ENCODE assay signal across 27 cellular contexts in genomic region chr7:119123326-119123725, GRCh38.
"Had no signal": no experiment of that assay in that cellular context is flagged by ENCODE, and none has a peak within 500 bp of the region (broad histone marks: within the 10 kb centered on the region; RNA-seq: fewer than 3 reads in every experiment).

No MANE protein-coding gene starts in this region.

- H3K4me1 ChIP-seq: stomach, suprapubic skin, testis, thyroid gland, tibial artery, tibial nerve, transverse colon, upper lobe of left lung, upper lobe of right lung, uterus, vagina had no signal

- H3K4me3 ChIP-seq: stomach, suprapubic skin, testis, thoracic aorta, thyroid gland, tibial artery, tibial nerve, transverse colon, upper lobe of left lung, upper lobe of right lung, uterus, vagina had no signal

- FAIRE-seq: urothelium cell line had no signal

- DNase-seq: stimulated activated CD4-positive, alpha-beta T cell treated with anti-CD3 and anti-CD28 coated beads, Interleukin-2, amount 100 ng/mL, for 48 hours; stimulated activated CD4-positive, alpha-beta T cell treated with anti-CD3 and anti-CD28 coated beads, Interleukin-4, amount 100 ng/mL, for 1 hour; stimulated activated CD4-positive, alpha-beta T cell treated with anti-CD3 and anti-CD28 coated beads, Interleukin-4, amount 100 ng/mL, for 24 hours; stimulated activated CD4-positive, alpha-beta T cell treated with anti-CD3 and anti-CD28 coated beads, Interleukin-4, amount 100 ng/mL, for 4 hours; stimulated activated CD8-positive, alpha-beta memory T cell treated with anti-CD3 and anti-CD28 coated beads, Interleukin-4, amount 100 ng/mL, for 48 hours; stimulated activated naive B cell treated with anti-CD40 and anti-IgM and Interleukin-4, amounts not matched to agents 10 μg/mL and 1 μg/mL and 100 μg/mL, for 72 hours; stimulated activated naive CD4-positive, alpha-beta T cell; stimulated activated naive CD4-positive, alpha-beta T cell treated with Interleukin-2 at 50 U/mL for 16 hours; stimulated activated naive CD8-positive, alpha-beta T cell treated with anti-CD3 and anti-CD28 coated beads, Interleukin-15, amount 100 ng/mL, for 72 hours; stimulated activated naive CD8-positive, alpha-beta T cell treated with anti-CD3 and anti-CD28 coated beads, Interleukin-15, Interleukin-2, amounts not matched to agents 100 U/mL and 50 U/mL, for 24 hours; stomach; substantia nigra; testis; thyroid gland; tibial artery; transverse colon; trophoblast cell; upper lobe of left lung; upper lobe of right lung; uterus had no signal

- H3K9me3 ChIP-seq: stomach, suprapubic skin, testis, thoracic aorta, thyroid gland, tibial artery, tibial nerve, transverse colon, upper lobe of left lung, upper lobe of right lung, uterus, vagina had no signal

- ATAC-seq: stimulated activated effector memory CD8-positive, alpha-beta T cell treated with anti-CD3 and anti-CD28 coated beads, Interleukin-12 subunit alpha, Interleukin-12 subunit beta, amount 100 ng/mL, for 72 hours; stimulated activated memory B cell treated with anti-CD40 and anti-IgM and Interleukin-4, amounts not matched to agents 10 μg/mL and 1 μg/mL and 100 μg/mL, for 72 hours; stimulated activated naive B cell treated with anti-CD40 and anti-IgM and Interleukin-4, amounts not matched to agents 10 μg/mL and 1 μg/mL and 100 μg/mL, for 72 hours; stimulated activated naive CD8-positive, alpha-beta T cell treated with anti-CD3 and anti-CD28 coated beads, Interleukin-15, amount 100 ng/mL, for 72 hours; stimulated activated naive CD8-positive, alpha-beta T cell treated with anti-CD3 and anti-CD28 coated beads, Interleukin-15, Interleukin-2, amounts not matched to agents 100 U/mL and 50 U/mL, for 24 hours; upper lobe of right lung had no signal

- H3K36me3 ChIP-seq: stomach, suprapubic skin, thoracic aorta, thyroid gland, tibial artery, tibial nerve, transverse colon, upper lobe of left lung, upper lobe of right lung, uterus, vagina had no signal

- H3K27me3 ChIP-seq: stomach, suprapubic skin, testis, thyroid gland, tibial artery, tibial nerve, transverse colon, upper lobe of left lung, upper lobe of right lung, uterus, vagina had no signal

- H3K27ac ChIP-seq: stomach, suprapubic skin, testis, thoracic aorta, thyroid gland, tibial artery, tibial nerve, transverse colon, upper lobe of left lung, upper lobe of right lung, uterus, vagina had no signal
